ENCODE assay signal across 1 cellular context in the genomic region with DNA sequence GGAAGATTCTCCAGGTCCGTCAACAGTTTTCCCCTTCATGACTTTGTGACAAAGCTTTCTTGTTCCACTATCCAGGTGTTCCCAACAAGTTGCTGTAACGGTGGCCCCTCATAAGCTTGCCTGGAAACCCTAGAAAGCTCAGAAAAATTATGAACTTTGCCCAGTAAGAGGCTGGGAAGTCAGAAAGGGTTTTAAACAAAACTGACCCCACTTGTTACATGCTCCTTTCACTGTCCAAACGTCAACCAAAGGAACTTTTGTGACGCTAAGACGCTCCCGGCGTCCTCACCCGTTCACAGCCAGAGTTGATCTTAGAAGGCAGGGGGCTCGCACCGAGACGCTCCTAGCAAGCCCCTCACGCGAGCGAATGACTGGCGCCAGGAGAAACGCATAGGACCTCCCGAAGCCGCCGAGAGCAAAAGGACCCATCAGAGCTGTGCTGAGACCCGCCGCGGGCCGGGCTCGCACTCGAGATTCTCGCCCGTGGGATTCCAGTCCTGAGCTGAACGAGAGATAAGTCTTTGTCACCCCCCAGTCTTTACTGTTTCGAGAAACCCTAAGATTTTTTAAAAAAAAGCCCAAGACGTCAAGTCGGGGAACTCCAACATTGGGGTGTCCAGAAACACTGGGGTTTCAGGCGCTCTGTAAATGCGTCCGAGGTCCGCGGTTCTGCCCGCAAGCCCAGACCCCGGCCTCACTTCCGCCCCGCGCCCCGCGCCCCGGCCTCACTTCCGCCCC.
TF ChIP-seq lines count a peak whose summit lies in the region.

No MANE protein-coding gene starts in this region.

TF ChIP-seq in HepG2, 621 proteins besides CTCF, POLR2A, EP300 and RAD21 (continued from another document and continues in another):
- TF ChIP-seq, protein P1, sequence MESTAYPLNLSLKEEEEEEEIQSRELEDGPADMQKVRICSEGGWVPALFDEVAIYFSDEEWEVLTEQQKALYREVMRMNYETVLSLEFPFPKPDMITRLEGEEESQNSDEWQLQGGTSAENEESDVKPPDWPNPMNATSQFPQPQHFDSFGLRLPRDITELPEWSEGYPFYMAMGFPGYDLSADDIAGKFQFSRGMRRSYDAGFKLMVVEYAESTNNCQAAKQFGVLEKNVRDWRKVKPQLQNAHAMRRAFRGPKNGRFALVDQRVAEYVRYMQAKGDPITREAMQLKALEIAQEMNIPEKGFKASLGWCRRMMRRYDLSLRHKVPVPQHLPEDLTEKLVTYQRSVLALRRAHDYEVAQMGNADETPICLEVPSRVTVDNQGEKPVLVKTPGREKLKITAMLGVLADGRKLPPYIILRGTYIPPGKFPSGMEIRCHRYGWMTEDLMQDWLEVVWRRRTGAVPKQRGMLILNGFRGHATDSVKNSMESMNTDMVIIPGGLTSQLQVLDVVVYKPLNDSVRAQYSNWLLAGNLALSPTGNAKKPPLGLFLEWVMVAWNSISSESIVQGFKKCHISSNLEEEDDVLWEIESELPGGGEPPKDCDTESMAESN (CRISPR knock-in tag; conservative IDR thresholded peaks at IDR 0.05), result no peak; the same call in 1 of the 2 replicates
- TF ChIP-seq THYN1 (CRISPR knock-in tag; IDR thresholded peaks at IDR 0.05; ENCODE audit: borderline replicate concordance, low read depth) (no peak), ZKSCAN5 (CRISPR knock-in tag; IDR thresholded peaks at IDR 0.05) (no peak), HINFP (CRISPR knock-in tag; IDR thresholded peaks at IDR 0.05; ENCODE audit: low read depth) (peak; percentile 18; the same call in 1 of the 2 replicates), JARID2 (CRISPR knock-in tag; IDR thresholded peaks at IDR 0.05; ENCODE audit: insufficient replicate concordance) (no peak), HMGA1 (CRISPR knock-in tag; conservative IDR thresholded peaks at IDR 0.05) (no peak), ZBTB2 (CRISPR knock-in tag; IDR thresholded peaks at IDR 0.05; ENCODE audit: low read depth) (0 out of 2 replicates have a peak, but pooled peaks have one; percentile 32), WIZ (CRISPR knock-in tag; IDR thresholded peaks at IDR 0.05) (no peak), ATF7-NPFF (CRISPR knock-in tag; IDR thresholded peaks at IDR 0.05; ENCODE audit: low read depth) (no peak), ZNF430 (CRISPR knock-in tag; IDR thresholded peaks at IDR 0.05) (peak; percentile 72), RARA (CRISPR knock-in tag; IDR thresholded peaks at IDR 0.05) (no peak), MATR3 (CRISPR knock-in tag; IDR thresholded peaks at IDR 0.05) (no peak), ZNF180 (CRISPR knock-in tag; IDR thresholded peaks at IDR 0.05; ENCODE audit: borderline replicate concordance, low read depth) (no peak), TBX3 (IDR thresholded peaks at IDR 0.05; ENCODE audit: borderline replicate concordance) (no peak), MXD3 (CRISPR knock-in tag; IDR thresholded peaks at IDR 0.05) (no peak), ZNF652 (CRISPR knock-in tag; IDR thresholded peaks at IDR 0.05; ENCODE audit: borderline replicate concordance, low read depth) (no peak; the same call in 1 of the 2 replicates), ZNF563 (CRISPR knock-in tag; IDR thresholded peaks at IDR 0.05) (0 out of 2 replicates have a peak, but pooled peaks have one; percentile 21), MTA3 (CRISPR knock-in tag; IDR thresholded peaks at IDR 0.05) (no peak), ARNT (IDR thresholded peaks at IDR 0.05) (no peak), ZNF83 (CRISPR knock-in tag; IDR thresholded peaks at IDR 0.05; ENCODE audit: borderline replicate concordance) (no peak), POLR2AphosphoS2 (IDR thresholded peaks at IDR 0.05; ENCODE audit: low read depth, low read length) (0 out of 2 replicates have a peak, but pooled peaks have one; percentile 11), ZNF777 (CRISPR knock-in tag; IDR thresholded peaks at IDR 0.05) (0 out of 2 replicates have a peak, but pooled peaks have one; percentile 9), TP53 (CRISPR knock-in tag; conservative IDR thresholded peaks at IDR 0.05) (no peak), ZNF878 (CRISPR knock-in tag; IDR thresholded peaks at IDR 0.05) (no peak), DMAP1 (CRISPR knock-in tag; IDR thresholded peaks at IDR 0.05) (no peak), NPAS2 (CRISPR knock-in tag; IDR thresholded peaks at IDR 0.05; ENCODE audit: borderline replicate concordance) (no peak), HOXA5 (CRISPR knock-in tag; IDR thresholded peaks at IDR 0.05) (peak; percentile 10; the same call in 1 of the 2 replicates), AGO2 (optimal IDR thresholded peaks at IDR 0.05; ENCODE audit: low read depth, low read length) (peak; percentile 29), ZNF367 (CRISPR knock-in tag; IDR thresholded peaks at IDR 0.05; ENCODE audit: borderline replicate concordance) (no peak), SAFB2 (CRISPR knock-in tag; IDR thresholded peaks at IDR 0.05; ENCODE audit: borderline replicate concordance, low read depth) (no peak), SIN3B (IDR thresholded peaks at IDR 0.05; ENCODE audit: low read length) (no peak), TMF1 (CRISPR knock-in tag; IDR thresholded peaks at IDR 0.05; ENCODE audit: low read depth) (no peak), SMARCC2 (IDR thresholded peaks at IDR 0.05) (no peak), ZUFSP (CRISPR knock-in tag; IDR thresholded peaks at IDR 0.05; ENCODE audit: borderline replicate concordance) (no peak), ZNF205 (CRISPR knock-in tag; IDR thresholded peaks at IDR 0.05) (peak; percentile 2; the same call in 1 of the 2 replicates), HNRNPLL (IDR thresholded peaks at IDR 0.05; ENCODE audit: low read depth, low read length, poor library complexity, severe bottlenecking) (no peak), ZNF572 (CRISPR knock-in tag; IDR thresholded peaks at IDR 0.05) (0 out of 2 replicates have a peak, but pooled peaks have one; percentile 71), PRDM15 (CRISPR knock-in tag; IDR thresholded peaks at IDR 0.05) (0 out of 2 replicates have a peak, but pooled peaks have one; percentile 10), ZNF296 (CRISPR knock-in tag; conservative IDR thresholded peaks at IDR 0.05) (0 out of 2 replicates have a peak, but pooled peaks have one; percentile 31), ZNF101 (CRISPR knock-in tag; IDR thresholded peaks at IDR 0.05; ENCODE audit: borderline replicate concordance, low read depth) (no peak), ZNF710 (CRISPR knock-in tag; IDR thresholded peaks at IDR 0.05; ENCODE audit: borderline replicate concordance) (no peak; the same call in 1 of the 2 replicates), TFDP1 (CRISPR knock-in tag; IDR thresholded peaks at IDR 0.05; ENCODE audit: borderline replicate concordance) (no peak), MTF1 (CRISPR knock-in tag; IDR thresholded peaks at IDR 0.05) (no peak), KDM3A (CRISPR knock-in tag; IDR thresholded peaks at IDR 0.05; ENCODE audit: low read depth) (no peak; the same call in 1 of the 2 replicates), PAWR (CRISPR knock-in tag; IDR thresholded peaks at IDR 0.05; ENCODE audit: borderline replicate concordance) (no peak), ZNF30 (CRISPR knock-in tag; IDR thresholded peaks at IDR 0.05) (no peak), ZNF441 (CRISPR knock-in tag; IDR thresholded peaks at IDR 0.05; ENCODE audit: borderline replicate concordance) (no peak), MEIS2 (CRISPR knock-in tag; IDR thresholded peaks at IDR 0.05) (0 out of 2 replicates have a peak, but pooled peaks have one; percentile 10), TRIM24 (CRISPR knock-in tag; IDR thresholded peaks at IDR 0.05) (0 out of 2 replicates have a peak, but pooled peaks have one; percentile 31)
- TF ChIP-seq, protein P2, sequence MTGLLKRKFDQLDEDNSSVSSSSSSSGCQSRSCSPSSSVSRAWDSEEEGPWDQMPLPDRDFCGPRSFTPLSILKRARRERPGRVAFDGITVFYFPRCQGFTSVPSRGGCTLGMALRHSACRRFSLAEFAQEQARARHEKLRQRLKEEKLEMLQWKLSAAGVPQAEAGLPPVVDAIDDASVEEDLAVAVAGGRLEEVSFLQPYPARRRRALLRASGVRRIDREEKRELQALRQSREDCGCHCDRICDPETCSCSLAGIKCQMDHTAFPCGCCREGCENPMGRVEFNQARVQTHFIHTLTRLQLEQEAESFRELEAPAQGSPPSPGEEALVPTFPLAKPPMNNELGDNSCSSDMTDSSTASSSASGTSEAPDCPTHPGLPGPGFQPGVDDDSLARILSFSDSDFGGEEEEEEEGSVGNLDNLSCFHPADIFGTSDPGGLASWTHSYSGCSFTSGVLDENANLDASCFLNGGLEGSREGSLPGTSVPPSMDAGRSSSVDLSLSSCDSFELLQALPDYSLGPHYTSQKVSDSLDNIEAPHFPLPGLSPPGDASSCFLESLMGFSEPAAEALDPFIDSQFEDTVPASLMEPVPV (CRISPR knock-in tag; IDR thresholded peaks at IDR 0.05), result no peak
